ENCODE assay signal across 25 cellular contexts in genomic region chr6:12084681-12085080, GRCh38.
"Had no signal": no experiment of that assay in that cellular context is flagged by ENCODE, and none has a peak within 500 bp of the region (broad histone marks: within the 10 kb centered on the region; RNA-seq: fewer than 3 reads in every experiment).

No MANE protein-coding gene starts in this region.

- H3K36me3 Mint-ChIP-seq: natural killer cell, WTC11 had no signal

- H3K27me3 Mint-ChIP-seq: activated CD4-positive, alpha-beta memory T cell treated with anti-CD3 and anti-CD28 coated beads, Interleukin-2, amount 10 ng/mL, durations not matched to agents 7 days and 5 days; activated CD8-positive, alpha-beta memory T cell treated with anti-CD3 and anti-CD28 coated beads, Interleukin-2, amount 10 ng/mL, durations not matched to agents 7 days and 5 days; dendritic cell treated with granulocyte-macrophage colony-stimulating factor and Interleukin-4, amounts not matched to agents 40 ng/mL and 50 ng/mL, for 4 days had no signal

- FAIRE-seq: urothelium cell line had no signal

- DNase-seq: activated CD4-positive, alpha-beta memory T cell treated with anti-CD3 and anti-CD28 coated beads, Interleukin-2, amount 10 ng/mL, durations not matched to agents 7 days and 5 days; activated CD4-positive, alpha-beta T cell treated with anti-CD3 and anti-CD28 coated beads for 4 hours; activated CD8-positive, alpha-beta memory T cell treated with anti-CD3 and anti-CD28 coated beads, Interleukin-2, amount 10 ng/mL, durations not matched to agents 7 days and 5 days; activated T-cell treated with anti-CD3 and anti-CD28 coated beads for 4 hours; amygdala; body of pancreas; effector CD4-positive, alpha-beta T cell; erythroblast; foreskin fibroblast; left lung; natural killer cell; ovary; spleen; stimulated activated CD4-positive, alpha-beta T cell treated with anti-CD3 and anti-CD28 coated beads, Interleukin-4, amount 100 ng/mL, for 4 hours; stomach; T1000; transverse colon had no signal

- H3K4me3 Mint-ChIP-seq: activated CD4-positive, alpha-beta memory T cell treated with anti-CD3 and anti-CD28 coated beads, Interleukin-2, amount 10 ng/mL, durations not matched to agents 7 days and 5 days; activated CD8-positive, alpha-beta memory T cell treated with anti-CD3 and anti-CD28 coated beads, Interleukin-2, amount 10 ng/mL, durations not matched to agents 7 days and 5 days; dendritic cell treated with granulocyte-macrophage colony-stimulating factor and Interleukin-4, amounts not matched to agents 40 ng/mL and 50 ng/mL, for 4 days; natural killer cell; WTC11 had no signal

- H3K27me3 ChIP-seq: body of pancreas, cardiac muscle cell, left lung, neutrophil, ovary, right atrium auricular region, spleen, stomach, transverse colon had no signal

- H3K9me3 Mint-ChIP-seq: activated CD4-positive, alpha-beta memory T cell treated with anti-CD3 and anti-CD28 coated beads, Interleukin-2, amount 10 ng/mL, durations not matched to agents 7 days and 5 days; dendritic cell treated with granulocyte-macrophage colony-stimulating factor and Interleukin-4, amounts not matched to agents 40 ng/mL and 50 ng/mL, for 4 days; natural killer cell; WTC11 had no signal

- H3K27ac Mint-ChIP-seq: activated CD4-positive, alpha-beta memory T cell treated with anti-CD3 and anti-CD28 coated beads, Interleukin-2, amount 10 ng/mL, durations not matched to agents 7 days and 5 days; activated CD8-positive, alpha-beta memory T cell treated with anti-CD3 and anti-CD28 coated beads, Interleukin-2, amount 10 ng/mL, durations not matched to agents 7 days and 5 days; dendritic cell treated with granulocyte-macrophage colony-stimulating factor and Interleukin-4, amounts not matched to agents 40 ng/mL and 50 ng/mL, for 4 days; natural killer cell had no signal

- H3K27ac ChIP-seq: body of pancreas, cardiac muscle cell, left lung, neutrophil, ovary, prostate gland, right atrium auricular region, spleen, stomach, transverse colon had no signal

- H3K4me1 ChIP-seq: prostate gland had no signal

- ATAC-seq: activated CD8-positive, alpha-beta memory T cell treated with anti-CD3 and anti-CD28 coated beads, Interleukin-2, amount 10 ng/mL, durations not matched to agents 7 days and 5 days; body of pancreas; left lung; natural killer cell had no signal

- H3K4me3 ChIP-seq: body of pancreas, cardiac muscle cell, left lung, lung, ovary, prostate gland, right atrium auricular region, spleen, stomach, transverse colon had no signal

- H3K36me3 ChIP-seq: cardiac muscle cell, neutrophil, ovary, prostate gland, right atrium auricular region, transverse colon had no signal

- H3K9me3 ChIP-seq: body of pancreas, left lung, neutrophil, ovary, prostate gland, right atrium auricular region, spleen, stomach, transverse colon had no signal
